25 cellular contexts compared by ENCODE assay signal in the genomic region with DNA sequence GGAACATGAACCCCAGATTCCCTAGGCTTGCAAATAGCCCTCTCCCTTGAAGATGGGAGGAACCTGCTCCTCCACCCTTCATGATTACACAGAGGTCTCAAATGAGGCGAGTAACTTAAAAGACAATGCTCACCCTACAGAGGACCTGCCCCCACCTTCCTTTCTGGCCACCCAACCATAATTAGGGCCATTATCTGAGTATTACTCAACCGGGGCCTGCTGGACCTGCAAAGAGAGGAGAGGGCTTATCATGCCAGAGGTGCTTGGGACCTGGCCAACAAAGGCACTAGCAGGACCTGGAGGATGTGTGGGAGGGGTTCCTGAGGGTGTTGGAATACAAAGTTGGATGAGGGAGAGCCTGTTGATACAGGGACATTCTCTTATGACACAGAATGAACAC. TPM values are rescaled to one million over a fixed set of nuclear protein-coding genes. Genes with fewer than 3 reads are reported as not detected.
DNase-seq lines count a peak whose midpoint lies in the region; ATAC-seq and TF ChIP-seq lines count a peak whose summit lies in the region.
"Had no signal": no experiment of that assay in that cellular context is flagged by ENCODE, and none has a peak within 500 bp of the region (broad histone marks: within the 10 kb centered on the region; RNA-seq: fewer than 3 reads in every experiment).

No MANE protein-coding gene starts in this region.

- H3K9me3 ChIP-seq in right cardiac atrium (ENCODE audit: control insufficient read depth, low read length), result no peaks in the 10 kb centered on the region
- H3K9me3 ChIP-seq: A549, BLaER1, HAP-1, SJSA1 had no signal

- intact Hi-C loops in activated CD4-positive, alpha-beta T cell treated with anti-CD3 and anti-CD28 coated beads for 36 hours (cut with DNase I, micrococcal nuclease), result loop anchor here in 1 of 2 experiments (5.0 kb wide), 1 partner anchor 34 kb away; no protein-coding TSS in a partner anchor
- intact Hi-C loops in activated CD4-positive, alpha-beta memory T cell treated with anti-CD3 and anti-CD28 coated beads for 36 hours (cut with micrococcal nuclease), result loop anchor here (2.0 to 10.0 kb wide), 2 partner anchors 21 to 413 kb away; partner anchors contain the start of gene UNK
- intact Hi-C loops in right cardiac atrium (cut with DNase I), result no loop called here

- H3K27ac Mint-ChIP-seq in activated CD4-positive, alpha-beta T cell treated with anti-CD3 and anti-CD28 coated beads for 36 hours, result peak overlapping the region; percentile 92
- H3K27ac Mint-ChIP-seq in activated CD4-positive, alpha-beta memory T cell treated with anti-CD3 and anti-CD28 coated beads for 36 hours, result peak overlapping the region; percentile 88
- H3K27ac Mint-ChIP-seq: nephron had no signal

- TF ChIP-seq CTCF in C4-2B (conservative IDR thresholded peaks at IDR 0.05), result no peak

- H3K27ac ChIP-seq in C4-2B, result peak overlapping the region; percentile 69; the same call in 1 of the 2 replicates
- peak overlapping the region; percentile 43 for H3K27ac ChIP-seq in right cardiac atrium (ENCODE audit: low read length)
- H3K27ac ChIP-seq: A549, BLaER1, PC-9, SJSA1 had no signal

- no peaks in the 10 kb centered on the region for H3K27me3 Mint-ChIP-seq in activated CD4-positive, alpha-beta T cell treated with anti-CD3 and anti-CD28 coated beads for 36 hours
- no peaks in the 10 kb centered on the region for H3K27me3 Mint-ChIP-seq in activated CD4-positive, alpha-beta memory T cell treated with anti-CD3 and anti-CD28 coated beads for 36 hours

- peaks cover 74% of the 10 kb centered on the region for H3K4me1 Mint-ChIP-seq in activated CD4-positive, alpha-beta T cell treated with anti-CD3 and anti-CD28 coated beads for 36 hours
- peaks cover 62% of the 10 kb centered on the region for H3K4me1 Mint-ChIP-seq in activated CD4-positive, alpha-beta memory T cell treated with anti-CD3 and anti-CD28 coated beads for 36 hours (ENCODE audit: low read depth)
- H3K4me1 Mint-ChIP-seq: nephron had no signal

- peaks cover 45% of the 10 kb centered on the region for H3K36me3 Mint-ChIP-seq in activated CD4-positive, alpha-beta T cell treated with anti-CD3 and anti-CD28 coated beads for 36 hours (ENCODE audit: low read depth)
- H3K36me3 Mint-ChIP-seq in activated CD4-positive, alpha-beta memory T cell treated with anti-CD3 and anti-CD28 coated beads for 36 hours, result peaks cover 10% of the 10 kb centered on the region

- ATAC-seq in activated CD4-positive, alpha-beta T cell treated with anti-CD3 and anti-CD28 coated beads for 36 hours, result no peak
- ATAC-seq in right cardiac atrium (peak; percentile 62 to 67), GM21390 (IDR thresholded peaks at IDR 0.05; ENCODE audit: unreplicated experiment) (no peak)
- ATAC-seq: A549, HepG2 had no signal

- H3K4me1 ChIP-seq in right cardiac atrium (ENCODE audit: control insufficient read depth, insufficient read depth, low read length), result peaks cover 12% of the 10 kb centered on the region
- H3K4me1 ChIP-seq: A549, HAP-1, SJSA1 had no signal

- WGBS in right cardiac atrium, result 36% methylated on average over 2 of the region's 2 CpGs

- H3K4me3 ChIP-seq in right cardiac atrium (ENCODE audit: low read length), result no peak overlapping the region
- H3K4me3 ChIP-seq: A549, BLaER1, HAP-1, PC-9, SJSA1 had no signal

- CTCF ChIA-PET in activated CD4-positive, alpha-beta T cell treated with anti-CD3 and anti-CD28 coated beads for 36 hours (lab: Charles Lee), result interaction anchor here (0.8 to 1.8 kb wide), 2 partner anchors 18 to 83 kb away, joined by 3 to 6 read pairs; no protein-coding TSS in a partner anchor
- CTCF ChIA-PET in activated CD4-positive, alpha-beta memory T cell treated with anti-CD3 and anti-CD28 coated beads for 36 hours (lab: Charles Lee), result no interaction called here

- no peaks in the 10 kb centered on the region for H3K9me3 Mint-ChIP-seq in activated CD4-positive, alpha-beta T cell treated with anti-CD3 and anti-CD28 coated beads for 36 hours (ENCODE audit: low read depth)
- no peaks in the 10 kb centered on the region for H3K9me3 Mint-ChIP-seq in activated CD4-positive, alpha-beta memory T cell treated with anti-CD3 and anti-CD28 coated beads for 36 hours
- H3K9me3 Mint-ChIP-seq: nephron had no signal

- DNase-seq in activated CD4-positive, alpha-beta T cell treated with anti-CD3 and anti-CD28 coated beads for 36 hours, result no peak
- no peak for DNase-seq in activated CD4-positive, alpha-beta T cell treated with anti-CD3 and anti-CD28 coated beads for 48 hours
- DNase-seq in activated CD4-positive, alpha-beta memory T cell treated with anti-CD3 and anti-CD28 coated beads for 36 hours, result no peak
- peak; percentile 33 to 77 (median 68) for DNase-seq in right cardiac atrium
- DNase-seq in stimulated activated CD4-positive, alpha-beta T cell treated with anti-CD3 and anti-CD28 coated beads, Interleukin-15, amount 100 ng/mL, for 24 hours, result no peak
- DNase-seq in NCI-H2081 treated with DMSO at 0.1 percent for 48 hours (lab: John Stamatoyannopoulos, UW), result no peak
- DNase-seq: activated CD4-positive, CD25-positive, alpha-beta regulatory T cell; activated CD8-positive, alpha-beta memory T cell treated with anti-CD3 and anti-CD28 coated beads, Interleukin-2, amount 50 U/mL, for 48 hours; hippocampal formation; mesenchymal stem cell; NCI-H1417; NCI-H2171; NCI-H774; PC-9; T-helper 9 cell had no signal

- POLR2A ChIA-PET in activated CD4-positive, alpha-beta T cell treated with anti-CD3 and anti-CD28 coated beads for 36 hours (lab: Charles Lee), result no interaction called here
- POLR2A ChIA-PET in activated CD4-positive, alpha-beta memory T cell treated with anti-CD3 and anti-CD28 coated beads for 36 hours (lab: Charles Lee), result interaction anchor here (1.3 kb wide), 1 partner anchor 11 kb away, joined by 3 read pairs; no protein-coding TSS in a partner anchor

- H3K4me3 Mint-ChIP-seq in activated CD4-positive, alpha-beta T cell treated with anti-CD3 and anti-CD28 coated beads for 36 hours, result no peak overlapping the region
- H3K4me3 Mint-ChIP-seq in activated CD4-positive, alpha-beta memory T cell treated with anti-CD3 and anti-CD28 coated beads for 36 hours, result no peak overlapping the region
- H3K4me3 Mint-ChIP-seq: nephron had no signal

- H3K27me3 ChIP-seq in right cardiac atrium (ENCODE audit: control insufficient read depth, insufficient read depth), result no peaks in the 10 kb centered on the region
- H3K27me3 ChIP-seq: BLaER1, SJSA1 had no signal

RNA-seq across cellular contexts. Expression of gene RNF157, which starts 42.4 kb away (rescaled TPM):
- total RNA-seq in activated CD4-positive, alpha-beta T cell treated with anti-CD3 and anti-CD28 coated beads for 36 hours, result 10 to 100 TPM; 24.0 to 39.4 TPM
- total RNA-seq in activated CD4-positive, alpha-beta memory T cell treated with anti-CD3 and anti-CD28 coated beads for 36 hours, result 10 to 100 TPM; 25.4 to 28.0 TPM
- total RNA-seq in right cardiac atrium, result 10 to 100 TPM; 10.2 to 18.8 (median 13.9) TPM
- 12.1 TPM for polyA plus RNA-seq in right cardiac atrium
- polyA plus RNA-seq: keratinocyte had no signal

RNA-seq across cellular contexts. Expression of gene FOXJ1, which starts 56.9 kb away (rescaled TPM):
- total RNA-seq in activated CD4-positive, alpha-beta T cell treated with anti-CD3 and anti-CD28 coated beads for 36 hours, result under 1 TPM; 0.47 to 0.53 TPM
- under 1 TPM; 0.22 to 0.29 TPM for total RNA-seq in activated CD4-positive, alpha-beta memory T cell treated with anti-CD3 and anti-CD28 coated beads for 36 hours
- not detected for total RNA-seq in right cardiac atrium
- polyA plus RNA-seq in right cardiac atrium, result not detected
- total RNA-seq: endothelial cell of umbilical vein, SJSA1 had no signal
- polyA plus RNA-seq: endothelial cell of umbilical vein had no signal

Comparison
In these comparisons a context has a peak if more than half of its experiments do, and no peak if none do; other contexts are left out.
1. ATAC-seq: peak in right cardiac atrium (2 of 2); none in activated CD4-positive, alpha-beta T cell treated with anti-CD3 and anti-CD28 coated beads for 36 hours (single experiment) and GM21390 (single experiment).
2. DNase-seq: peak in right cardiac atrium (3 of 3); none in activated CD4-positive, alpha-beta T cell treated with anti-CD3 and anti-CD28 coated beads for 36 hours (single experiment), activated CD4-positive, alpha-beta T cell treated with anti-CD3 and anti-CD28 coated beads for 48 hours (single experiment), activated CD4-positive, alpha-beta memory T cell treated with anti-CD3 and anti-CD28 coated beads for 36 hours (single experiment), stimulated activated CD4-positive, alpha-beta T cell treated with anti-CD3 and anti-CD28 coated beads, Interleukin-15, amount 100 ng/mL, for 24 hours (single experiment) and NCI-H2081 treated with DMSO at 0.1 percent for 48 hours (single experiment).